In the genomic region with DNA sequence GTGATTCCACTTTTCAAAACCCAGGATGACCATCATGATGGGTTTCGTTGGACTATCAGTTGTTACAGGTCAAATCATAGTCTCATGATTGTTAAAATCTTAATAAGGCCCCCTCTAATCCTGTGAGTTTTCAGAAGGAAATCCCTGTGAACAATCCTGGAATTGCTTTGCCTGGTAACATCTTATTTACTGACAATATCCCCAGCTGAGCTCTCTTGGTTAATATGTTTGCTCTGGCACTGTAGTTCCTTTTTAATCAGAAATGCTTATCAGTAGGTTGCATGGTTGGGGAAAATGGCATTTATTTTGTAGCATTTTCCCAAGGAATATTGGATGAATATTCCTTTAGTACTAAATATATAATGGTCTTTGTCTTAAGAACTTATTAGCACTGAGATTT, we compare ENCODE assay signal across 23 cellular contexts.
"Had no signal": no experiment of that assay in that cellular context is flagged by ENCODE, and none has a peak within 500 bp of the region (broad histone marks: within the 10 kb centered on the region; RNA-seq: fewer than 3 reads in every experiment).

No MANE protein-coding gene starts in this region.

- DNase-seq: activated CD4-positive, alpha-beta T cell treated with anti-CD3 and anti-CD28 coated beads for 4 hours; activated CD8-positive, alpha-beta memory T cell treated with anti-CD3 and anti-CD28 coated beads, Interleukin-2, amount 50 U/mL, for 4 hours; activated CD8-positive, alpha-beta T cell treated with anti-CD3 and anti-CD28 coated beads for 36 hours; activated gamma-delta T cell treated with Interleukin-2 at 50 U/mL for 16 hours; activated naive CD4-positive, alpha-beta T cell treated with anti-CD3 and anti-CD28 coated beads, Interleukin-2, amount 10 ng/mL, durations not matched to agents 7 days and 5 days; activated naive CD8-positive, alpha-beta T cell treated with anti-CD3 and anti-CD28 coated beads for 36 hours; activated T-cell treated with anti-CD3 and anti-CD28 coated beads, Interleukin-2, amount 50 U/mL, for 72 hours; MG63; MV-4-11; NCI-H1105 treated with DMSO at 0.1 percent for 48 hours; NCI-H1436 treated with DMSO at 0.1 percent for 48 hours; NCI-H187; NCI-H2081; NCI-H510A treated with DMSO at 0.1 percent for 48 hours; NCI-H69; PC-9; RPMI8226; T-cell had no signal

- H3K9me3 Mint-ChIP-seq: activated CD8-positive, alpha-beta T cell treated with anti-CD3 and anti-CD28 coated beads for 36 hours; activated naive CD4-positive, alpha-beta T cell treated with anti-CD3 and anti-CD28 coated beads, Interleukin-2, amount 10 ng/mL, durations not matched to agents 7 days and 5 days; activated naive CD8-positive, alpha-beta T cell treated with anti-CD3 and anti-CD28 coated beads for 36 hours; activated T-cell treated with anti-CD3 and anti-CD28 coated beads, Interleukin-2, amount 50 U/mL, for 72 hours; activated T-helper 2 cell treated with anti-CD3 and anti-CD28 coated beads, Interferon-gamma antibody, Interleukin-2, Interleukin-4, amounts not matched to agents 10 μg/mL and 5 μg/mL and 100 μg/mL, durations not matched to agents 14 hours and 24 hours and 36 hours; T-cell had no signal

- ATAC-seq: activated CD4-positive, CD25-positive, alpha-beta regulatory T cell treated with anti-CD3 and anti-CD28 coated beads, Interleukin-2, amount 50 U/mL, for 24 hours; activated CD8-positive, alpha-beta T cell treated with anti-CD3 and anti-CD28 coated beads for 36 hours; activated T-cell treated with anti-CD3 and anti-CD28 coated beads, Interleukin-2, amount 50 U/mL, for 72 hours; Right ventricle myocardium inferior; T-cell had no signal

- H3K27me3 ChIP-seq: MG63 had no signal

- H3K27ac ChIP-seq: KMS-11, PC-9, SK-N-MC had no signal

- H3K27ac Mint-ChIP-seq: activated CD8-positive, alpha-beta T cell treated with anti-CD3 and anti-CD28 coated beads for 36 hours; activated naive CD4-positive, alpha-beta T cell treated with anti-CD3 and anti-CD28 coated beads, Interleukin-2, amount 10 ng/mL, durations not matched to agents 7 days and 5 days; activated naive CD8-positive, alpha-beta T cell treated with anti-CD3 and anti-CD28 coated beads for 36 hours; activated T-cell treated with anti-CD3 and anti-CD28 coated beads, Interleukin-2, amount 50 U/mL, for 72 hours; activated T-helper 2 cell treated with anti-CD3 and anti-CD28 coated beads, Interferon-gamma antibody, Interleukin-2, Interleukin-4, amounts not matched to agents 10 μg/mL and 5 μg/mL and 100 μg/mL, durations not matched to agents 14 hours and 24 hours and 36 hours; T-cell had no signal

- H3K9me3 ChIP-seq: MG63 had no signal

- H3K36me3 ChIP-seq: MG63 had no signal

- H3K9ac ChIP-seq: KMS-11 had no signal

- H3K4me3 Mint-ChIP-seq: activated CD8-positive, alpha-beta T cell treated with anti-CD3 and anti-CD28 coated beads for 36 hours; activated naive CD4-positive, alpha-beta T cell treated with anti-CD3 and anti-CD28 coated beads, Interleukin-2, amount 10 ng/mL, durations not matched to agents 7 days and 5 days; activated naive CD8-positive, alpha-beta T cell treated with anti-CD3 and anti-CD28 coated beads for 36 hours; activated T-cell treated with anti-CD3 and anti-CD28 coated beads, Interleukin-2, amount 50 U/mL, for 72 hours; T-cell had no signal

- H3K4me1 Mint-ChIP-seq: activated naive CD4-positive, alpha-beta T cell treated with anti-CD3 and anti-CD28 coated beads, Interleukin-2, amount 10 ng/mL, durations not matched to agents 7 days and 5 days; activated naive CD8-positive, alpha-beta T cell treated with anti-CD3 and anti-CD28 coated beads for 36 hours; T-cell had no signal

- H3K4me2 ChIP-seq: KMS-11, PC-9 had no signal

- H3K36me3 Mint-ChIP-seq: activated naive CD4-positive, alpha-beta T cell treated with anti-CD3 and anti-CD28 coated beads, Interleukin-2, amount 10 ng/mL, durations not matched to agents 7 days and 5 days; T-cell had no signal

- H2AFZ ChIP-seq: PC-9 had no signal

- H3K4me3 ChIP-seq: MG63, PC-9, SK-N-MC had no signal
